In the genomic region with DNA sequence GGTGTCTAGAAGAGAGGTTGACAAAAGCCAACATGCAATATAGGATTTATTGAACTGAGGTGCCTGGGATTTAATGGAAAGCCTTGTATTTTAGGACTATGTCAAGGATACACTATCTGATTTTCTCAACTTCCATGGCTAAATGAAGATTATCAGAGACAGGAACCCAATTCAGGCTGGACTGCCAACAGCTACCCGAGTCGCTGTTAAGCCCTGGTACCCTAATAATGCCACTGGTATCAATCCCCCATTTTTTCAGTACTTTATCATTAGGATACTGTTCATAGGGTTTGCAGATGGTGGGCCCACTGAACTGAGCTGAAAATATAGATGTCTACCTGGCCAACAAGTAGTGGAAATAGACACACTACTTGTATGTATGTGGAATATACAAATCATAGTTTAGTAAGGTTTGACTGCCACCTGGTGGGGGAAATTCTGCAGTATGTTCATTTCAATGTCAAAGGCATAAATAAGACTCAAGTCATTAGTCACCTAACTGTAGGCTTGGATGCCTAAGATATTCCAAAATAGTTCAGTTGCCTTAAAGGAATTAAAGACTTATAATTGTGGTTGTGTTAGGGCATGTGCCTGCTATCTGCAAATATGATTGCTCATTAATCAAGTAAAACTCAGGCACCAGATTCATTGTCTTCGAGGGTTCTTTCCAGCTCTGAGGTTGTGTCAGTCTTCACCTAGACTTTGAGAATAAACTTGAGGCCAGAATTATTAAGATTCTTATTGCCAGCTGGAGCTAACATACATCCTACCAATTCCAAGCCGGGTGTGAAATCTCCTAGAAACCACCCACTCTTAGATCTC, we compare ENCODE assay signal across 8 cellular contexts. TPM values are rescaled to one million over a fixed set of nuclear protein-coding genes. Genes with fewer than 3 reads are reported as not detected.
DNase-seq lines count a peak whose midpoint lies in the region; ATAC-seq and TF ChIP-seq lines count a peak whose summit lies in the region.

No MANE protein-coding gene starts in this region.

- no peaks in the 10 kb centered on the region for H3K9me3 ChIP-seq in ascending aorta
- no peaks in the 10 kb centered on the region for H3K9me3 ChIP-seq in iPS DF 6.9 (ENCODE audit: control insufficient read depth, insufficient read depth, low read length)

- peak; percentile 8 to 40 (median 28) for TF ChIP-seq CTCF in ascending aorta (IDR thresholded peaks at IDR 0.05)

- DNase-seq in DMS153 (lab: John Stamatoyannopoulos, UW) = peak; percentile 37
- DNase-seq in RPMI8226 = peak; percentile 70
- DNase-seq in ascending aorta (ENCODE audit: low spot score in 2 of 2) = peak in 1 of 2 donors; percentile 65
- peak; percentile 29 for DNase-seq in iPS DF 6.9 (ENCODE audit: low read depth, low spot score)
- DNase-seq in stimulated activated CD4-positive, alpha-beta T cell treated with anti-CD3 and anti-CD28 coated beads, Interleukin-12 subunit alpha, Interleukin-12 subunit beta, amount 100 ng/mL, for 48 hours (ENCODE audit: low read depth in 2 of 3, low spot score in 1 of 3) = peak; percentile 19 to 62 (median 30)
- DNase-seq in NCI-H2029 treated with DMSO at 0.1 percent for 48 hours (lab: John Stamatoyannopoulos, UW) = no peak

- no peaks in the 10 kb centered on the region for H3K4me1 ChIP-seq in ascending aorta
- no peaks in the 10 kb centered on the region for H3K4me1 ChIP-seq in iPS DF 6.9 (ENCODE audit: control insufficient read depth, insufficient read depth, low read length)

- intact Hi-C loops in ascending aorta (cut with DNase I) = no loop called here

- whole genome bisulfite sequencing in iPS DF 6.9 (ENCODE audit: insufficient coverage, insufficient read length) = no CpG with 5 or more reads among the region's 4 CpGs

- ATAC-seq in GM19351 (IDR thresholded peaks at IDR 0.05; ENCODE audit: unreplicated experiment) (peak; percentile 92), HG03521 (IDR thresholded peaks at IDR 0.05; ENCODE audit: unreplicated experiment) (peak; percentile 63)

- H3K36me3 ChIP-seq in ascending aorta = no peaks in the 10 kb centered on the region
- H3K36me3 ChIP-seq in iPS DF 6.9 (ENCODE audit: control insufficient read depth, insufficient read depth, low read length) = no peaks in the 10 kb centered on the region

- H3K27ac ChIP-seq in ascending aorta (no peak overlapping the region), iPS DF 6.9 (ENCODE audit: low read length) (no peak overlapping the region)

- H3K4me3 ChIP-seq in ascending aorta (no peak overlapping the region), iPS DF 6.9 (ENCODE audit: low read length) (no peak overlapping the region)

- H3K27me3 ChIP-seq in ascending aorta (no peaks in the 10 kb centered on the region), iPS DF 6.9 (ENCODE audit: control insufficient read depth, insufficient read depth, low read length) (no peaks in the 10 kb centered on the region)

RNA-seq across cellular contexts. Expression of gene NOBOX, which starts 34.1 kb away (rescaled TPM):
- total RNA-seq in ascending aorta = not detected
